In genomic region chr6:144007455-144007778, GRCh38 we compare ENCODE assay signal across 8 cellular contexts. TPM values are rescaled to one million over a fixed set of nuclear protein-coding genes. Genes with fewer than 3 reads are reported as not detected.
A peak's percentile ranks its signal among the peaks of the same experiment; 100 is the strongest.
DNase-seq lines count a peak whose midpoint lies in the region; ATAC-seq and TF ChIP-seq lines count a peak whose summit lies in the region.

No MANE protein-coding gene starts in this region.

- no peak for TF ChIP-seq POLR2A in IMR-90 (IDR thresholded peaks at IDR 0.05; ENCODE audit: low read depth, low read length)
- TF ChIP-seq POLR2A in spleen (IDR thresholded peaks at IDR 0.05), result no peak

- no peaks in the 10 kb centered on the region for H3K36me3 Mint-ChIP-seq in activated naive CD8-positive, alpha-beta T cell

- H3K4me1 ChIP-seq in IMR-90 (ENCODE audit: control insufficient read depth, insufficient read depth, low read length), result no peaks in the 10 kb centered on the region; the same call in 1 of the 2 replicates
- H3K4me1 ChIP-seq in iPS-20b (ENCODE audit: insufficient read depth, low read length), result no peaks in the 10 kb centered on the region
- peaks cover 0 to 20% (median 4%) of the 10 kb centered on the region in 6 donors for H3K4me1 ChIP-seq in spleen

- H2BK15ac ChIP-seq in IMR-90 (ENCODE audit: low read depth, low read length), result no peak overlapping the region

- no peaks in the 10 kb centered on the region for H3K9me3 Mint-ChIP-seq in activated naive CD8-positive, alpha-beta T cell (ENCODE audit: low read depth)

- CTCF ChIA-PET in IMR-90 (lab: Yijun Ruan, JAX), result no interaction called here

- no peaks in the 10 kb centered on the region for H4K20me1 ChIP-seq in IMR-90 (ENCODE audit: insufficient read depth, low read length)

- H4K91ac ChIP-seq in IMR-90 (ENCODE audit: insufficient read depth, low read depth, low read length), result no peak overlapping the region

- peak overlapping the region; percentile 74 for H3K4me3 Mint-ChIP-seq in activated naive CD8-positive, alpha-beta T cell

- peak overlapping the region; percentile 83 for H2BK5ac ChIP-seq in IMR-90 (ENCODE audit: low read depth, low read length, poor library complexity, severe bottlenecking)

- no peak overlapping the region for H2BK20ac ChIP-seq in IMR-90 (ENCODE audit: low read depth, low read length)

- peak overlapping the region; percentile 7 for H2AK9ac ChIP-seq in IMR-90 (replicated peaks; ENCODE audit: low read depth, low read length, poor library complexity)

- BruUV-seq in IMR-90 (replicated peaks; lab: Mats Ljungman, UMichigan), result no TSS peak

- no peak overlapping the region for H3K27ac Mint-ChIP-seq in activated naive CD8-positive, alpha-beta T cell

- no peak overlapping the region for H2BK120ac ChIP-seq in IMR-90 (ENCODE audit: low read depth, low read length)

- TF ChIP-seq CTCF in IMR-90 (conservative IDR thresholded peaks at IDR 0.05; ENCODE audit: low read depth, low read length) (no peak), spleen (IDR thresholded peaks at IDR 0.05 in 8 of 11, conservative IDR thresholded peaks at IDR 0.05 in 3 of 11) (no peak)

- H4K8ac ChIP-seq in IMR-90 (ENCODE audit: low read depth in 2 of 2, low read length in 2 of 2), result no peak overlapping the region

- H3K9ac ChIP-seq in IMR-90 (ENCODE audit: low read depth, low read length) (peak overlapping the region; percentile 89), iPS-20b (ENCODE audit: low read depth, low read length) (no peak overlapping the region)

- no peak overlapping the region for H3K23ac ChIP-seq in IMR-90 (ENCODE audit: low read depth, low read length)

- H3K4me1 Mint-ChIP-seq in activated naive CD8-positive, alpha-beta T cell (ENCODE audit: low read depth), result peaks cover 7% of the 10 kb centered on the region

- intact Hi-C loops in IMR-90 (cut with micrococcal nuclease) (loop anchor here (1.0 to 5.0 kb wide), 2 partner anchors 35 to 431 kb away; no protein-coding TSS in a partner anchor), spleen (cut with DNase I; ENCODE audit: low total_unique reads) (no loop called here)

- no peak for DNase-seq in IMR-90
- no peak for DNase-seq in spleen
- DNase-seq in amniotic stem cell (lab: John Stamatoyannopoulos, UW), result no peak

- no peaks in the 10 kb centered on the region for H3K9me1 ChIP-seq in IMR-90 (ENCODE audit: insufficient read depth, low read length)

- peak overlapping the region; percentile 16; the same call in 1 of the 2 replicates for H3K18ac ChIP-seq in IMR-90 (ENCODE audit: low read depth, low read length)

- no peak overlapping the region for H2AK5ac ChIP-seq in IMR-90 (ENCODE audit: low read depth, low read length)

- H3K4me3 ChIP-seq in IMR-90 (ENCODE audit: insufficient read depth, low read depth, low read length) (peak overlapping the region; percentile 69), iPS-20b (ENCODE audit: low read length) (peak overlapping the region; percentile 39), spleen (peak overlapping the region; percentile 33 to 80 (median 52))

- H3K27ac ChIP-seq in IMR-90 (ENCODE audit: insufficient read depth, low read length) (peak overlapping the region; percentile 11), iPS-20b (ENCODE audit: low read length) (no peak overlapping the region), spleen (peak overlapping the region in 6 of 8 donors; percentile 54 to 69 (median 60))

- WGBS in IMR-90 (ENCODE audit: extremely low coverage in 2 of 2, insufficient read length in 1 of 2), 2 experiments, result no CpG with 5 or more reads among the region's 6 CpGs
- 45 to 55% (median 46%) methylated on average over 6 of the region's 6 CpGs for WGBS in spleen, 5 donors

- H3K27me3 ChIP-seq in IMR-90 (ENCODE audit: control insufficient read depth, insufficient read depth, low read length), result no peaks in the 10 kb centered on the region
- peaks cover 65% of the 10 kb centered on the region for H3K27me3 ChIP-seq in iPS-20b (ENCODE audit: insufficient read depth, low read length)
- H3K27me3 ChIP-seq in spleen (replicated peaks in 1 of 7), result peaks cover 0 to 19% (median 0%) of the 10 kb centered on the region in 7 donors

- peaks cover 7% of the 10 kb centered on the region for H3K27me3 Mint-ChIP-seq in activated naive CD8-positive, alpha-beta T cell

- POLR2A ChIA-PET in IMR-90 (lab: Charles Lee; ENCODE audit: unreplicated experiment), result interaction anchor here (0.5 kb wide), 1 partner anchor 304 kb away, joined by 3 read pairs; no protein-coding TSS in a partner anchor

- in situ Hi-C loops in IMR-90 (cut with MboI; ENCODE audit: low sequenced_read_pairs), result loop anchor here (25.0 kb wide), 1 partner anchor 1320 kb away; no protein-coding TSS in a partner anchor

- H3K4me2 ChIP-seq in IMR-90 (ENCODE audit: low read depth, low read length), result peak overlapping the region; percentile 91; the same call in 1 of the 2 replicates

- no peak for TF ChIP-seq RAD21 in IMR-90 (IDR thresholded peaks at IDR 0.05; ENCODE audit: low read length)

- no peak overlapping the region for H4K5ac ChIP-seq in IMR-90 (ENCODE audit: low read depth, low read length)

- H3K14ac ChIP-seq in IMR-90 (replicated peaks; ENCODE audit: low read depth, low read length), result peak overlapping the region; percentile 69

- ATAC-seq in IMR-90 (ENCODE audit: low read depth) (no peak), GM21529 (IDR thresholded peaks at IDR 0.05; ENCODE audit: unreplicated experiment) (no peak), GM21786 (IDR thresholded peaks at IDR 0.05; ENCODE audit: unreplicated experiment) (no peak), GM18867 (IDR thresholded peaks at IDR 0.05; ENCODE audit: unreplicated experiment) (no peak)

- H2AFZ ChIP-seq in IMR-90 (replicated peaks; ENCODE audit: low read length, poor library complexity), result peak overlapping the region; percentile 91

- peak overlapping the region; percentile 31; the same call in 1 of the 2 replicates for H3K56ac ChIP-seq in IMR-90 (ENCODE audit: extremely low read depth, insufficient read depth, low read length)

- peaks cover 0 to 5% of the 10 kb centered on the region in 2 experiments; a peak in 1 of 4 replicates for H3K79me1 ChIP-seq in IMR-90 (ENCODE audit: low read depth in 1 of 2, low read length in 2 of 2)

- H3K9me3 ChIP-seq in IMR-90 (ENCODE audit: control insufficient read depth, insufficient read depth, low read length) (no peaks in the 10 kb centered on the region), iPS-20b (ENCODE audit: insufficient read depth, low read depth, low read length) (peaks cover 7% of the 10 kb centered on the region; the same call in 1 of the 2 replicates), spleen (peaks cover 0 to 10% (median 3%) of the 10 kb centered on the region in 8 donors)

- no peaks in the 10 kb centered on the region for H3K36me3 ChIP-seq in IMR-90 (ENCODE audit: control insufficient read depth, insufficient read depth, low read length)
- no peaks in the 10 kb centered on the region for H3K36me3 ChIP-seq in iPS-20b (ENCODE audit: insufficient read depth, low read depth, low read length)
- no peaks in the 10 kb centered on the region for H3K36me3 ChIP-seq in spleen

- no peak overlapping the region for H3K4ac ChIP-seq in IMR-90 (ENCODE audit: low read depth, low read length)

- dilution Hi-C loops in IMR-90 (cut with HindIII; ENCODE audit: low sequenced_read_pairs, unreplicated experiment), result no loop called here

TF ChIP-seq in IMR-90, 13 proteins besides CTCF, POLR2A, EP300 and RAD21:
- no peak for TF ChIP-seq MAFK (IDR thresholded peaks at IDR 0.05; ENCODE audit: low read depth, low read length)
- TF ChIP-seq CHD1 (IDR thresholded peaks at IDR 0.05; ENCODE audit: low read depth, low read length), result no peak

RNA-seq across cellular contexts. Expression of gene PLAGL1, which starts 0.6 kb away (rescaled TPM):
- 15.3 and 23.3 TPM in 2 replicates for total RNA-seq in IMR-90 (2012; rRNA removed)
- 73.4 and 73.8 TPM in 2 replicates for polyA plus RNA-seq in IMR-90 (2012; rRNA removed)
- 36.3 and 46.1 TPM in 2 replicates for polyA plus RNA-seq in IMR-90 (2012; cell fraction: cytosol; rRNA removed)
- 316 and 398 TPM in 2 replicates for polyA plus RNA-seq in IMR-90 (2012; cell fraction: nucleus; rRNA removed; ENCODE audit: low replicate concordance)
- 10 to 100 TPM; 20.4 to 34.4 (median 27.9) TPM for total RNA-seq in spleen
- polyA plus RNA-seq in spleen, result 10 to 100 TPM in 1 of 3 donors, 1 to 10 TPM in 2; 7.1 to 12.2 (median 9.7) TPM
